Comparison of ENCODE assay signal across 12 cellular contexts in the genomic region with DNA sequence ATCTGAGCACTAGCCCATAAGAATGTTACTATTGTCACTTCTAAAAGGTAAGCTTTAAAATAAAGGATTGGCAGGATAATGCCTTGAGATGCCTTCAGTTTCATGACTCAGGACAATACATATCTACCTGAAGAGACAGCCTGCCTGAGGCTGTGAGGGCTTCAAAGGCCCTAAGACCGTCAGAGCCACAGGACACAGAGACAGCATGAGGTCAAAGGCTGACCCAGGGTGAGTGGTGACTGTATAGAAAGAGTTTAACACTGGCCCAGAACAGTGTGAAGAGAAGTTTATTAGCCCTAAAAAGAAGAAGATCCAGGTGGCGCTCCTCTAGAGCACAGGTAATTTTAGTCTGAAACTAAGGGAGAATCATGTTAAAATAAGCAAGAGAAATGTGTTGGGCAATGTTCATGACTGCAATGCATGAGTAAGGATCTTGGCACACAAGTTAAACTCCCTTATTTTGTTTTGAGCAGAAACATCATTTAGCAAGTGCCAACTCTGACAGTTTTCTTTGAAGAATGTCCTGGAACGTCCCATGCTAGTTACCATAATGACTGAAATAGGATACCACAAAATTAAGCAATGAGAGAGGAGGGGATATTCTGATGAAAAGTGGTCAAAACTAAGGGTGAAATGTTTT.
"Had no signal": no experiment of that assay in that cellular context is flagged by ENCODE, and none has a peak within 500 bp of the region (broad histone marks: within the 10 kb centered on the region; RNA-seq: fewer than 3 reads in every experiment).

No MANE protein-coding gene starts in this region.

- H3K36me3 Mint-ChIP-seq: activated naive CD4-positive, alpha-beta T cell treated with anti-CD3 and anti-CD28 coated beads, Interleukin-2, amount 50 U/mL, for 72 hours; naive thymus-derived CD8-positive, alpha-beta T cell had no signal

- H3K27ac Mint-ChIP-seq: activated CD4-positive, alpha-beta T cell treated with anti-CD3 and anti-CD28 coated beads, Interleukin-2, amount 10 ng/mL, durations not matched to agents 7 days and 5 days; activated naive CD4-positive, alpha-beta T cell treated with anti-CD3 and anti-CD28 coated beads, Interleukin-2, amount 50 U/mL, for 72 hours; naive thymus-derived CD8-positive, alpha-beta T cell; T-helper 17 cell had no signal

- H3K4me3 Mint-ChIP-seq: activated CD4-positive, alpha-beta T cell treated with anti-CD3 and anti-CD28 coated beads, Interleukin-2, amount 10 ng/mL, durations not matched to agents 7 days and 5 days; naive thymus-derived CD8-positive, alpha-beta T cell; T-helper 17 cell had no signal

- DNase-seq: activated CD4-positive, alpha-beta T cell treated with anti-CD3 and anti-CD28 coated beads, Interleukin-2, amount 10 ng/mL, durations not matched to agents 7 days and 5 days; activated CD4-positive, CD25-positive, alpha-beta regulatory T cell; dorsolateral prefrontal cortex; hypothalamus; mucosa of descending colon; naive thymus-derived CD8-positive, alpha-beta T cell; stimulated activated CD4-positive, alpha-beta T cell treated with anti-CD3 and anti-CD28 coated beads, Interleukin-4, amount 100 ng/mL, for 1 hour; stimulated activated CD8-positive, alpha-beta memory T cell treated with anti-CD3 and anti-CD28 coated beads, Interleukin-4, amount 100 ng/mL, for 48 hours; stimulated activated naive CD8-positive, alpha-beta T cell treated with anti-CD3 and anti-CD28 coated beads, Interleukin-15, Interleukin-2, amounts not matched to agents 100 U/mL and 50 U/mL, for 24 hours; T-helper 17 cell; upper lobe of right lung had no signal

- ATAC-seq: activated naive CD4-positive, alpha-beta T cell treated with anti-CD3 and anti-CD28 coated beads, Interleukin-2, amount 50 U/mL, for 72 hours; mucosa of descending colon; naive thymus-derived CD8-positive, alpha-beta T cell; stimulated activated naive CD8-positive, alpha-beta T cell treated with anti-CD3 and anti-CD28 coated beads, Interleukin-15, Interleukin-2, amounts not matched to agents 100 U/mL and 50 U/mL, for 24 hours; T-helper 17 cell; upper lobe of right lung had no signal

- H3K27me3 ChIP-seq: upper lobe of right lung had no signal

- H3K4me1 Mint-ChIP-seq: activated CD4-positive, alpha-beta T cell treated with anti-CD3 and anti-CD28 coated beads, Interleukin-2, amount 10 ng/mL, durations not matched to agents 7 days and 5 days; naive thymus-derived CD8-positive, alpha-beta T cell had no signal

- H3K9me3 Mint-ChIP-seq: naive thymus-derived CD8-positive, alpha-beta T cell had no signal

- H3K4me1 ChIP-seq: upper lobe of right lung had no signal

- H3K4me3 ChIP-seq: dorsolateral prefrontal cortex, mucosa of descending colon, upper lobe of right lung had no signal

- H3K36me3 ChIP-seq: upper lobe of right lung had no signal

- H3K27ac ChIP-seq: dorsolateral prefrontal cortex, upper lobe of right lung had no signal

- H3K9me3 ChIP-seq: mucosa of descending colon, upper lobe of right lung had no signal
